10 cellular contexts compared by ENCODE assay signal in the genomic region with DNA sequence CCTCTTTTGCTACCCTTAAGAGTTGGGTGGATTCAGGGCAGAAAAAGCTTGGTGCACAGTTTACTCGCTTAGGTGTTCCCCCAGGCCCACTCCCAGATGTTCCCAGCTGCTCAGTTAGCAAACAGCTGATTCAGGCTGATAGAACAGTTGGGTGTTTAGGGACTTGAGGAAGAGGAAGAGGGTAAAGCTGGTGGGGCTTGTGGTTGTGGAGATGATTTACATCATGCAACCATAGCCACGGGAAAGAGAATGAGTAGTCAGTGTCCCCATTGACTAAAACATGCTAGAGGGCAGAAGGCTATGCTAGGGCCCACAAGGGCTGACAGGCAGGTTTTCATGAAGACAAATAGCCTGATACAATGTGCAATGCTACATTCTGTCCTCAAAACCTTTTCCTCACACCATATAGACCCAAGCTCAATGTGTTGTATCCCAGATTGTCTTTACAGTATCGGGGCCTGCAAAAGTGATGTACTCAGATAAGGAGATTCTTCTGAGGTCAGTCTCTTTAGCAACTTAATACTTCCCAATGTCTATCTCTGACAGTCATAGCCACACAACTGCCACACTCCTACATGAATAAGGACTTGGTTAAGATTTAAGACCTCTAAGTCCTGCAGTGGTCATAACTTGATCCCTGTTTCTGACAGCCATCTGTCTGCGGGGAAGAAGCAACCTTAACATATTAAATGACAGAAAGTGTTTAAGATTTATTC.
A peak's percentile ranks its signal among the peaks of the same experiment; 100 is the strongest.
DNase-seq lines count a peak whose midpoint lies in the region; ATAC-seq and TF ChIP-seq lines count a peak whose summit lies in the region.
"Had no signal": no experiment of that assay in that cellular context is flagged by ENCODE, and none has a peak within 500 bp of the region (broad histone marks: within the 10 kb centered on the region; RNA-seq: fewer than 3 reads in every experiment).

No MANE protein-coding gene starts in this region.

- TF ChIP-seq CTCF in fibroblast of mammary gland (conservative IDR thresholded peaks at IDR 0.05; ENCODE audit: control insufficient read depth, insufficient read depth, low read depth, low read length) = no peak

- H3K4me3 ChIP-seq in fibroblast of mammary gland (ENCODE audit: control insufficient read depth, low read depth, low read length) = no peak overlapping the region

- DNase-seq in fibroblast of mammary gland (ENCODE audit: low read depth) = peak; percentile 54
- no peak for DNase-seq in DMS79 (lab: John Stamatoyannopoulos, UW)
- DNase-seq in EL = no peak
- DNase-seq: activated effector memory CD4-positive, alpha-beta T cell treated with Interleukin-2 at 50 U/mL for 16 hours; kidney had no signal

- ATAC-seq in GM18502 (IDR thresholded peaks at IDR 0.05; ENCODE audit: poor library complexity, unreplicated experiment) (peak; percentile 85), GM21723 (IDR thresholded peaks at IDR 0.05; ENCODE audit: unreplicated experiment) (peak; percentile 72), HG03432 (IDR thresholded peaks at IDR 0.05; ENCODE audit: unreplicated experiment) (peak; percentile 80), HG02798 (IDR thresholded peaks at IDR 0.05; ENCODE audit: poor library complexity, unreplicated experiment) (no peak), GM21717 (IDR thresholded peaks at IDR 0.05; ENCODE audit: unreplicated experiment) (no peak)

Comparison
In these comparisons a context has a peak if more than half of its experiments do, and no peak if none do; other contexts are left out.
1. ATAC-seq: peak in GM18502 (single experiment), GM21723 (single experiment) and HG03432 (single experiment); none in HG02798 (single experiment) and GM21717 (single experiment).